Comparison of ENCODE assay signal across 19 cellular contexts in the genomic region with DNA sequence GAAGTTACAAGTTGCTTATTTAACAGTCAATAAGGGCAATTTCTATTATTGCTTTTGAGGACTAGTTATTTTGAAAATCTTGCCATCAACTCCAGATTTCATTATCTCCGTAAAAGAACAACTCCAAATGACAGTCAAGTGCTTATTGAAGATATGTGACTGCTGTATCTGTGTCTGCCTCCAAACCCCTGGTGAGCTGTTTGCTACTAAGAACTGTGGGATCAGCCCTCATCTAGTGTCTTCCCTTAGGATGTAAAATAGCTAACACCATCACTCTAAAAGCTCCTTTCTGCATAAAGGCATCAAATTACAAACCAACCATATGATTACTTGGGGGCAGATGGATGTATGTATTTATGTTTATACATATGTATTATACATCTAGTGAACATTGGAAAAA.
DNase-seq lines count a peak whose midpoint lies in the region; ATAC-seq and TF ChIP-seq lines count a peak whose summit lies in the region.
"Had no signal": no experiment of that assay in that cellular context is flagged by ENCODE, and none has a peak within 500 bp of the region (broad histone marks: within the 10 kb centered on the region; RNA-seq: fewer than 3 reads in every experiment).

No MANE protein-coding gene starts in this region.

- no peaks in the 10 kb centered on the region for H3K79me2 ChIP-seq in GM23338 (replicated peaks; ENCODE audit: insufficient read depth)

- H3K4me3 Mint-ChIP-seq in GM23338 = no peak overlapping the region
- H3K4me3 Mint-ChIP-seq: CD4-positive, CD25-positive, alpha-beta regulatory T cell; CD8-positive, alpha-beta memory T cell; HFFc6 had no signal

- H3K27me3 Mint-ChIP-seq in GM23338 (ENCODE audit: insufficient read depth, low read depth, poor library complexity) = no peaks in the 10 kb centered on the region
- H3K27me3 Mint-ChIP-seq: CD4-positive, CD25-positive, alpha-beta regulatory T cell; CD8-positive, alpha-beta memory T cell had no signal

- no peak overlapping the region for H3K4me2 ChIP-seq in GM23338

- no peaks in the 10 kb centered on the region for H4K20me1 ChIP-seq in GM23338 (replicated peaks; ENCODE audit: insufficient read depth)

- no peaks in the 10 kb centered on the region for H3F3A ChIP-seq in GM23338 (replicated peaks; ENCODE audit: low read depth)

- no peak for ATAC-seq in GM23338
- no peak for ATAC-seq in GM18868 (IDR thresholded peaks at IDR 0.05; ENCODE audit: unreplicated experiment)

- no peak overlapping the region for H3K27ac ChIP-seq in GM23338 (ENCODE audit: low read depth)
- H3K27ac ChIP-seq in mesodermal cell (ENCODE audit: low read depth, low read length, severe bottlenecking) = peak overlapping the region; percentile 92
- H3K27ac ChIP-seq: HL-60 had no signal

- H3K4me1 ChIP-seq in GM23338 (ENCODE audit: insufficient read depth) (no peaks in the 10 kb centered on the region), mesodermal cell (ENCODE audit: control insufficient read depth, insufficient read depth, low read length, poor library complexity, severe bottlenecking) (peaks cover 26% of the 10 kb centered on the region)
- H3K4me1 ChIP-seq: BE2C had no signal

- no peak overlapping the region for H3K27ac Mint-ChIP-seq in GM23338
- H3K27ac Mint-ChIP-seq: CD4-positive, CD25-positive, alpha-beta regulatory T cell; CD8-positive, alpha-beta memory T cell; HFFc6 had no signal

- no CpG with 5 or more reads among the region's 1 CpG for WGBS in mesodermal cell (ENCODE audit: insufficient coverage in 2 of 2), 2 experiments

- H3K36me3 ChIP-seq in GM23338 (ENCODE audit: insufficient read depth) (no peaks in the 10 kb centered on the region), mesodermal cell (ENCODE audit: control insufficient read depth, insufficient read depth, low read length) (no peaks in the 10 kb centered on the region)
- H3K36me3 ChIP-seq: BE2C had no signal

- H3K9me2 ChIP-seq in GM23338 (ENCODE audit: insufficient read depth) = no peaks in the 10 kb centered on the region

- no peaks in the 10 kb centered on the region for H3K9me3 Mint-ChIP-seq in GM23338

- H3K36me3 Mint-ChIP-seq in GM23338 (ENCODE audit: low read depth) = no peaks in the 10 kb centered on the region
- H3K36me3 Mint-ChIP-seq: CD4-positive, CD25-positive, alpha-beta regulatory T cell; CD8-positive, alpha-beta memory T cell had no signal

- DNase-seq in GM23338 (ENCODE audit: low spot score) = no peak
- DNase-seq in NCI-H69 (lab: John Stamatoyannopoulos, UW) = peak; percentile 42
- no peak for DNase-seq in activated effector memory CD4-positive, alpha-beta T cell treated with anti-CD3 and anti-CD28 coated beads, Interleukin-2, amount 50 U/mL, for 16 hours
- no peak for DNase-seq in GF-D8 (lab: John Stamatoyannopoulos, UW)
- DNase-seq: BE2C; C1 segment of cervical spinal cord; CD4-positive, CD25-positive, alpha-beta regulatory T cell; CD8-positive, alpha-beta memory T cell; COR-L47; DMS 273 treated with DMSO at 0.1 percent for 48 hours; DMS53; DND-41; EL; GOT3; H7; HFFc6 had no signal

- no peaks in the 10 kb centered on the region for H3K27me3 ChIP-seq in GM23338 (ENCODE audit: insufficient read depth)
- H3K27me3 ChIP-seq: BE2C had no signal

- H2AFZ ChIP-seq in GM23338 = peak overlapping the region; percentile 19; the same call in 1 of the 2 replicates

- no peaks in the 10 kb centered on the region for H3K4me1 Mint-ChIP-seq in GM23338
- H3K4me1 Mint-ChIP-seq: CD4-positive, CD25-positive, alpha-beta regulatory T cell; CD8-positive, alpha-beta memory T cell had no signal

- no peaks in the 10 kb centered on the region for H3K9me3 ChIP-seq in mesodermal cell (ENCODE audit: control insufficient read depth, low read length)
- H3K9me3 ChIP-seq: BE2C had no signal

- no peak for TF ChIP-seq CTCF in GM23338 (conservative IDR thresholded peaks at IDR 0.05; ENCODE audit: low read depth in 2 of 2)

- H3K4me3 ChIP-seq in GM23338 (no peak overlapping the region), mesodermal cell (ENCODE audit: extremely low read depth, insufficient read depth, low read length, poor library complexity, severe bottlenecking) (no peak overlapping the region)

TF ChIP-seq in GM23338, 12 proteins besides CTCF, POLR2A, EP300 and RAD21 (continues in another document):
- no peak for TF ChIP-seq REST (IDR thresholded peaks at IDR 0.05; ENCODE audit: unreplicated experiment)
- TF ChIP-seq, protein P1, sequence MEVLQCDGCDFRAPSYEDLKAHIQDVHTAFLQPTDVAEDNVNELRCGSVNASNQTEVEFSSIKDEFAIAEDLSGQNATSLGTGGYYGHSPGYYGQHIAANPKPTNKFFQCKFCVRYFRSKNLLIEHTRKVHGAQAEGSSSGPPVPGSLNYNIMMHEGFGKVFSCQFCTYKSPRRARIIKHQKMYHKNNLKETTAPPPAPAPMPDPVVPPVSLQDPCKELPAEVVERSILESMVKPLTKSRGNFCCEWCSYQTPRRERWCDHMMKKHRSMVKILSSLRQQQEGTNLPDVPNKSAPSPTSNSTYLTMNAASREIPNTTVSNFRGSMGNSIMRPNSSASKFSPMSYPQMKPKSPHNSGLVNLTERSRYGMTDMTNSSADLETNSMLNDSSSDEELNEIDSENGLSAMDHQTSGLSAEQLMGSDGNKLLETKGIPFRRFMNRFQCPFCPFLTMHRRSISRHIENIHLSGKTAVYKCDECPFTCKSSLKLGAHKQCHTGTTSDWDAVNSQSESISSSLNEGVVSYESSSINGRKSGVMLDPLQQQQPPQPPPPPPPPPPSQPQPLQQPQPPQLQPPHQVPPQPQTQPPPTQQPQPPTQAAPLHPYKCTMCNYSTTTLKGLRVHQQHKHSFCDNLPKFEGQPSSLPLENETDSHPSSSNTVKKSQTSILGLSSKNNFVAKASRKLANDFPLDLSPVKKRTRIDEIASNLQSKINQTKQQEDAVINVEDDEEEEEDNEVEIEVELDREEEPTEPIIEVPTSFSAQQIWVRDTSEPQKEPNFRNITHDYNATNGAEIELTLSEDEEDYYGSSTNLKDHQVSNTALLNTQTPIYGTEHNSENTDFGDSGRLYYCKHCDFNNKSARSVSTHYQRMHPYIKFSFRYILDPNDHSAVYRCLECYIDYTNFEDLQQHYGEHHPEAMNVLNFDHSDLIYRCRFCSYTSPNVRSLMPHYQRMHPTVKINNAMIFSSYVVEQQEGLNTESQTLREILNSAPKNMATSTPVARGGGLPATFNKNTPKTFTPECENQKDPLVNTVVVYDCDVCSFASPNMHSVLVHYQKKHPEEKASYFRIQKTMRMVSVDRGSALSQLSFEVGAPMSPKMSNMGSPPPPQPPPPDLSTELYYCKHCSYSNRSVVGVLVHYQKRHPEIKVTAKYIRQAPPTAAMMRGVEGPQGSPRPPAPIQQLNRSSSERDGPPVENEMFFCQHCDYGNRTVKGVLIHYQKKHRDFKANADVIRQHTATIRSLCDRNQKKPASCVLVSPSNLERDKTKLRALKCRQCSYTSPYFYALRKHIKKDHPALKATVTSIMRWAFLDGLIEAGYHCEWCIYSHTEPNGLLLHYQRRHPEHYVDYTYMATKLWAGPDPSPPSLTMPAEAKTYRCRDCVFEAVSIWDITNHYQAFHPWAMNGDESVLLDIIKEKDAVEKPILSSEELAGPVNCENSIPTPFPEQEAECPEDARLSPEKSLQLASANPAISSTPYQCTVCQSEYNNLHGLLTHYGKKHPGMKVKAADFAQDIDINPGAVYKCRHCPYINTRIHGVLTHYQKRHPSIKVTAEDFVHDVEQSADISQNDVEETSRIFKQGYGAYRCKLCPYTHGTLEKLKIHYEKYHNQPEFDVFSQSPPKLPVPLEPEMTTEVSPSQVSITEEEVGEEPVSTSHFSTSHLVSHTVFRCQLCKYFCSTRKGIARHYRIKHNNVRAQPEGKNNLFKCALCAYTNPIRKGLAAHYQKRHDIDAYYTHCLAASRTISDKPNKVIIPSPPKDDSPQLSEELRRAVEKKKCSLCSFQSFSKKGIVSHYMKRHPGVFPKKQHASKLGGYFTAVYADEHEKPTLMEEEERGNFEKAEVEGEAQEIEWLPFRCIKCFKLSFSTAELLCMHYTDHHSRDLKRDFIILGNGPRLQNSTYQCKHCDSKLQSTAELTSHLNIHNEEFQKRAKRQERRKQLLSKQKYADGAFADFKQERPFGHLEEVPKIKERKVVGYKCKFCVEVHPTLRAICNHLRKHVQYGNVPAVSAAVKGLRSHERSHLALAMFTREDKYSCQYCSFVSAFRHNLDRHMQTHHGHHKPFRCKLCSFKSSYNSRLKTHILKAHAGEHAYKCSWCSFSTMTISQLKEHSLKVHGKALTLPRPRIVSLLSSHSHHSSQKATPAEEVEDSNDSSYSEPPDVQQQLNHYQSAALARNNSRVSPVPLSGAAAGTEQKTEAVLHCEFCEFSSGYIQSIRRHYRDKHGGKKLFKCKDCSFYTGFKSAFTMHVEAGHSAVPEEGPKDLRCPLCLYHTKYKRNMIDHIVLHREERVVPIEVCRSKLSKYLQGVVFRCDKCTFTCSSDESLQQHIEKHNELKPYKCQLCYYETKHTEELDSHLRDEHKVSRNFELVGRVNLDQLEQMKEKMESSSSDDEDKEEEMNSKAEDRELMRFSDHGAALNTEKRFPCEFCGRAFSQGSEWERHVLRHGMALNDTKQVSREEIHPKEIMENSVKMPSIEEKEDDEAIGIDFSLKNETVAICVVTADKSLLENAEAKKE (CRISPR knock-in tag; IDR thresholded peaks at IDR 0.05) = no peak
